ENCODE assay signal across 7 cellular contexts in genomic region chrX:154799554-154800348, GRCh38. TPM values are rescaled to one million over a fixed set of nuclear protein-coding genes. Genes with fewer than 3 reads are reported as not detected.
DNase-seq lines count a peak whose midpoint lies in the region; ATAC-seq and TF ChIP-seq lines count a peak whose summit lies in the region.

No MANE protein-coding gene starts in this region.

- no peak overlapping the region for H3K27ac Mint-ChIP-seq in endodermal cell
- peak overlapping the region; percentile 87 for H3K27ac Mint-ChIP-seq in stimulated activated effector memory CD8-positive, alpha-beta T cell treated with anti-CD3 and anti-CD28 coated beads, Interleukin-12 subunit alpha, Interleukin-12 subunit beta, amount 100 ng/mL, for 72 hours
- H3K27ac Mint-ChIP-seq in CD4-positive, alpha-beta memory T cell: no peak overlapping the region

- H3K9ac ChIP-seq in HUES48 (ENCODE audit: low read depth, low read length) (no peak overlapping the region), endodermal cell (ENCODE audit: extremely low read depth, low read length, poor library complexity, severe bottlenecking) (no peak overlapping the region)

- CTCF ChIA-PET in CD4-positive, alpha-beta memory T cell (lab: Charles Lee; ENCODE audit: partially characterized antibody): no interaction called here

- no peak for ATAC-seq in stimulated activated effector memory CD8-positive, alpha-beta T cell treated with anti-CD3 and anti-CD28 coated beads, Interleukin-12 subunit alpha, Interleukin-12 subunit beta, amount 100 ng/mL, for 72 hours
- ATAC-seq in GM18868 (IDR thresholded peaks at IDR 0.05; ENCODE audit: unreplicated experiment): no peak

- no peaks in the 10 kb centered on the region for H3K36me3 ChIP-seq in HUES48 (ENCODE audit: control insufficient read depth, insufficient read depth, low read length)
- H3K36me3 ChIP-seq in endodermal cell (ENCODE audit: control insufficient read depth, insufficient read depth, low read length): no peaks in the 10 kb centered on the region
- no peaks in the 10 kb centered on the region for H3K36me3 ChIP-seq in CD4-positive, alpha-beta memory T cell (ENCODE audit: insufficient read depth, low read length)

- H3K4me3 Mint-ChIP-seq in endodermal cell: no peak overlapping the region
- peak overlapping the region; percentile 65 for H3K4me3 Mint-ChIP-seq in stimulated activated effector memory CD8-positive, alpha-beta T cell treated with anti-CD3 and anti-CD28 coated beads, Interleukin-12 subunit alpha, Interleukin-12 subunit beta, amount 100 ng/mL, for 72 hours
- no peak overlapping the region for H3K4me3 Mint-ChIP-seq in CD4-positive, alpha-beta memory T cell

- H3K4me1 ChIP-seq in HUES48 (ENCODE audit: control insufficient read depth, insufficient read depth, low read length) (peaks cover 9% of the 10 kb centered on the region), endodermal cell (ENCODE audit: control insufficient read depth, insufficient read depth, low read length) (peaks cover 7% of the 10 kb centered on the region)
- peaks cover 14% of the 10 kb centered on the region for H3K4me1 ChIP-seq in CD4-positive, alpha-beta memory T cell (ENCODE audit: insufficient read depth, low read length)

- no peak overlapping the region for H3K4me3 ChIP-seq in HUES48 (ENCODE audit: low read depth, low read length)
- H3K4me3 ChIP-seq in endodermal cell (ENCODE audit: low read length): no peak overlapping the region
- H3K4me3 ChIP-seq in CD4-positive, alpha-beta memory T cell (ENCODE audit: low read length in 2 of 2): no peak overlapping the region

- peaks cover 30% of the 10 kb centered on the region for H3K4me1 Mint-ChIP-seq in endodermal cell
- peaks cover 27% of the 10 kb centered on the region for H3K4me1 Mint-ChIP-seq in stimulated activated effector memory CD8-positive, alpha-beta T cell treated with anti-CD3 and anti-CD28 coated beads, Interleukin-12 subunit alpha, Interleukin-12 subunit beta, amount 100 ng/mL, for 72 hours
- peaks cover 6 to 25% (median 8%) of the 10 kb centered on the region in 4 donors for H3K4me1 Mint-ChIP-seq in CD4-positive, alpha-beta memory T cell

- intact Hi-C loops in CD4-positive, alpha-beta memory T cell (cut with micrococcal nuclease): no loop called here

- peaks cover 35% of the 10 kb centered on the region for H3K9me3 Mint-ChIP-seq in endodermal cell
- H3K9me3 Mint-ChIP-seq in stimulated activated effector memory CD8-positive, alpha-beta T cell treated with anti-CD3 and anti-CD28 coated beads, Interleukin-12 subunit alpha, Interleukin-12 subunit beta, amount 100 ng/mL, for 72 hours: peaks cover 2% of the 10 kb centered on the region
- no peaks in the 10 kb centered on the region for H3K9me3 Mint-ChIP-seq in CD4-positive, alpha-beta memory T cell

- no peak for TF ChIP-seq CTCF in endodermal cell (conservative IDR thresholded peaks at IDR 0.05)

- no peaks in the 10 kb centered on the region for H3K36me3 Mint-ChIP-seq in endodermal cell (ENCODE audit: low read depth)
- peaks cover 9% of the 10 kb centered on the region for H3K36me3 Mint-ChIP-seq in stimulated activated effector memory CD8-positive, alpha-beta T cell treated with anti-CD3 and anti-CD28 coated beads, Interleukin-12 subunit alpha, Interleukin-12 subunit beta, amount 100 ng/mL, for 72 hours
- no peaks in the 10 kb centered on the region for H3K36me3 Mint-ChIP-seq in CD4-positive, alpha-beta memory T cell

- DNase-seq in NCI-H526 treated with DMSO at 0.1 percent for 48 hours (lab: John Stamatoyannopoulos, UW): peak; percentile 86
- DNase-seq in endodermal cell: peak; percentile 67
- DNase-seq in stimulated activated effector memory CD8-positive, alpha-beta T cell treated with anti-CD3 and anti-CD28 coated beads, Interleukin-12 subunit alpha, Interleukin-12 subunit beta, amount 100 ng/mL, for 72 hours (ENCODE audit: low spot score in 2 of 2): no peak
- no peak for DNase-seq in RPMI8226
- DNase-seq in CD4-positive, alpha-beta memory T cell: no peak

- WGBS in endodermal cell (ENCODE audit: insufficient coverage in 1 of 2, insufficient read length in 1 of 2), 2 experiments: 27% methylated on average over 9 of the region's 9 CpGs; no CpG with 5 or more reads in 1 of the 2 experiments

- POLR2A ChIA-PET in CD4-positive, alpha-beta memory T cell (lab: Charles Lee; ENCODE audit: partially characterized antibody): no interaction called here

- peaks cover 35% of the 10 kb centered on the region for H3K27me3 ChIP-seq in HUES48 (ENCODE audit: control insufficient read depth, insufficient read depth, low read length)
- H3K27me3 ChIP-seq in endodermal cell (ENCODE audit: control insufficient read depth, insufficient read depth, low read length, poor library complexity, severe bottlenecking): no peaks in the 10 kb centered on the region
- no peaks in the 10 kb centered on the region for H3K27me3 ChIP-seq in CD4-positive, alpha-beta memory T cell (ENCODE audit: insufficient read depth, low read length)

- H3K27ac ChIP-seq in HUES48 (ENCODE audit: low read depth, low read length): peak overlapping the region; percentile 21
- H3K27ac ChIP-seq in endodermal cell (ENCODE audit: low read depth, low read length): peak overlapping the region; percentile 70
- no peak overlapping the region for H3K27ac ChIP-seq in CD4-positive, alpha-beta memory T cell (ENCODE audit: low read depth, low read length)

- H3K27me3 Mint-ChIP-seq in endodermal cell (ENCODE audit: insufficient read depth): peaks cover 18% of the 10 kb centered on the region
- H3K27me3 Mint-ChIP-seq in CD4-positive, alpha-beta memory T cell: no peaks in the 10 kb centered on the region

- H3K9me3 ChIP-seq in HUES48 (ENCODE audit: control insufficient read depth, insufficient read depth, low read length) (peaks cover 46% of the 10 kb centered on the region), endodermal cell (ENCODE audit: control insufficient read depth, low read length) (no peaks in the 10 kb centered on the region)
- no peaks in the 10 kb centered on the region for H3K9me3 ChIP-seq in CD4-positive, alpha-beta memory T cell (ENCODE audit: control insufficient read depth in 1 of 2, low read length in 2 of 2)

RNA-seq across cellular contexts. Expression of gene MPP1, which starts 5.5 kb away (rescaled TPM):
- 10 to 100 TPM; 13.7 to 15.7 TPM for total RNA-seq in endodermal cell
- polyA plus RNA-seq in endodermal cell (2013, experiment 1 of 2): 9.8 TPM
- 9.4 TPM for polyA plus RNA-seq in endodermal cell (2013, experiment 2 of 2)
- total RNA-seq in CD4-positive, alpha-beta memory T cell: 10 to 100 TPM; 11.1 to 12.6 TPM
- 10 to 100 TPM; 10.6 to 14.7 TPM for polyA plus RNA-seq in CD4-positive, alpha-beta memory T cell

RNA-seq across cellular contexts. Expression of gene SMIM9, which starts 34.7 kb away (rescaled TPM):
- not detected for total RNA-seq in endodermal cell
- not detected for polyA plus RNA-seq in endodermal cell (2013, experiment 1 of 2)
- polyA plus RNA-seq in endodermal cell (2013, experiment 2 of 2): not detected
- not detected for total RNA-seq in CD4-positive, alpha-beta memory T cell
- not detected for polyA plus RNA-seq in CD4-positive, alpha-beta memory T cell

RNA-seq across cellular contexts. Expression of gene DKC1, which starts 37.1 kb away (rescaled TPM):
- total RNA-seq in endodermal cell: 10 to 100 TPM; 66.5 to 70.8 TPM
- polyA plus RNA-seq in endodermal cell (2013, experiment 1 of 2): 66.7 TPM
- 62.1 TPM for polyA plus RNA-seq in endodermal cell (2013, experiment 2 of 2)
- total RNA-seq in CD4-positive, alpha-beta memory T cell: 10 to 100 TPM; 60.0 to 63.9 TPM
- polyA plus RNA-seq in CD4-positive, alpha-beta memory T cell: 10 to 100 TPM; 30.4 to 41.4 TPM

RNA-seq across cellular contexts. Expression of gene GAB3, which starts 48.9 kb away (rescaled TPM):
- total RNA-seq in endodermal cell: under 1 TPM; 0.13 to 0.55 TPM
- 0.07 TPM for polyA plus RNA-seq in endodermal cell (2013, experiment 1 of 2)
- polyA plus RNA-seq in endodermal cell (2013, experiment 2 of 2): not detected
- 10 to 100 TPM; 14.9 to 15.6 TPM for total RNA-seq in CD4-positive, alpha-beta memory T cell
- polyA plus RNA-seq in CD4-positive, alpha-beta memory T cell: 1 to 10 TPM; 3.2 to 5.6 TPM

Comparison
In these comparisons a context has a peak if more than half of its experiments do, and no peak if none do; other contexts are left out.
1. DNase-seq: peak in NCI-H526 treated with DMSO at 0.1 percent for 48 hours (single experiment) and endodermal cell (single experiment); none in stimulated activated effector memory CD8-positive, alpha-beta T cell treated with anti-CD3 and anti-CD28 coated beads, Interleukin-12 subunit alpha, Interleukin-12 subunit beta, amount 100 ng/mL, for 72 hours (0 of 2), RPMI8226 (single experiment) and CD4-positive, alpha-beta memory T cell (0 of 5).